In the genomic region with DNA sequence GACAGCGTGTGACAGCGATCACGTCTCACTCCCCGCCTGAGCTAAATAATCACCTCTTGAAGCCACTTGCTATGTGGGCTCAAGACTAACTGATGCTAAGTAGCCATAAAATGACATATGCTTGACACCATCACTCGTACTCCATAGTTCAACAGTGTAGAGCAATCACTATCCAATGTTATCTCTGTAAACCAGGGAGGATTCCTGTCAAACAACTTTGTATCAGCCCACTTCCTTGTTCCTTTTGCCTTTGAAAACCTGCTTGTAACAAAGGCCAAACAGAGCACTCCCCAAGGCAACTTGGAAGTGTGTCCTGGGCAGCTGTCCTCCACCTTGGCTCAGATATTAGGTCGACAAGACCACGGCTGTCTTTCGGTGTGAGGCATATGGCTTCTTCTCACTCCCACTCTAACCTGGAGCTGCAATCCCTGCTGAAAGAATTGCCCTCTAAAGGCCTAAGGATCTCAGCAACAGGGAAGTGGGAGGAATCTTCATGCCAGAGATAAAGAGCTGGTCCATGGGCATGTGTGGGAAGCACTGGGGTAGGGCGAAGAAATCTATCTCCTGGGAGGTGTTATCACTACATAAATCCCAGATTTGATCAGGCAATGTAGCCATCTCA, we compare ENCODE assay signal across 13 cellular contexts.
DNase-seq lines count a peak whose midpoint lies in the region; ATAC-seq and TF ChIP-seq lines count a peak whose summit lies in the region.
"Had no signal": no experiment of that assay in that cellular context is flagged by ENCODE, and none has a peak within 500 bp of the region (broad histone marks: within the 10 kb centered on the region; RNA-seq: fewer than 3 reads in every experiment).

No MANE protein-coding gene starts in this region.

- H3K27me3 ChIP-seq in neuronal stem cell (ENCODE audit: control insufficient read depth in 3 of 3, insufficient read depth in 3 of 3, low read depth in 1 of 3, low read length in 3 of 3), result no peaks in the 10 kb centered on the region

- no peak overlapping the region for H4K91ac ChIP-seq in neuronal stem cell (ENCODE audit: low read depth, low read length, poor library complexity)

- H3K79me1 ChIP-seq in neuronal stem cell (ENCODE audit: low read depth, low read length), result no peaks in the 10 kb centered on the region

- WGBS in neuronal stem cell (ENCODE audit: extremely low coverage in 2 of 2, insufficient read length in 2 of 2, insufficient replicate concordance in 1 of 2), 2 donors, result no CpG with 5 or more reads among the region's 9 CpGs

- H3K9ac ChIP-seq in neuronal stem cell (ENCODE audit: low read depth, low read length, poor library complexity), result no peak overlapping the region

- peak overlapping the region; percentile 18 for H3K23ac ChIP-seq in neuronal stem cell (ENCODE audit: low read depth, low read length, poor library complexity)

- POLR2A ChIA-PET in HEK293 (lab: Yijun Ruan, JAX), result interaction anchor here (0.7 kb wide), 1 partner anchor 29 kb away, joined by 6 read pairs; no protein-coding TSS in a partner anchor

- no peak overlapping the region for H2AK5ac ChIP-seq in neuronal stem cell (ENCODE audit: low read depth, low read length)

- CTCF ChIA-PET in HEK293 (lab: Yijun Ruan, JAX), result interaction anchor here (0.5 to 1.3 kb wide), 3 partner anchors 10 to 584 kb away, joined by 3 to 5 read pairs (median 4); no protein-coding TSS in a partner anchor

- H2AFZ ChIP-seq in neuronal stem cell (ENCODE audit: low read length), result no peak overlapping the region

- ATAC-seq in HG03280 (IDR thresholded peaks at IDR 0.05; ENCODE audit: unreplicated experiment) (no peak), GM21515 (IDR thresholded peaks at IDR 0.05; ENCODE audit: unreplicated experiment) (no peak), GM21447 (IDR thresholded peaks at IDR 0.05; ENCODE audit: unreplicated experiment) (no peak)

- H3K14ac ChIP-seq in neuronal stem cell (ENCODE audit: low read length), result no peak overlapping the region

- no peak for TF ChIP-seq POLR2A in erythroblast (IDR thresholded peaks at IDR 0.05; ENCODE audit: low read length)

- H3K27ac ChIP-seq in C4-2B (peak overlapping the region; percentile 90), HEK293 (ENCODE audit: extremely low read depth, low read depth, low read length) (no peak overlapping the region), neuronal stem cell (replicated peaks; ENCODE audit: low read length) (no peak overlapping the region)

- peak; percentile 36 for DNase-seq in cerebellar cortex (ENCODE audit: low spot score)
- no peak for DNase-seq in neuronal stem cell (ENCODE audit: low spot score)
- no peak for DNase-seq in erythroblast (lab: John Stamatoyannopoulos, UW)
- DNase-seq: mesenchymal stem cell; NCI-H1436 treated with DMSO at 0.1 percent for 48 hours; stimulated activated CD8-positive, alpha-beta memory T cell treated with anti-CD3 and anti-CD28 coated beads, Interleukin-4, amount 100 ng/mL, for 48 hours; T-helper 9 cell had no signal

- H2BK12ac ChIP-seq in neuronal stem cell (ENCODE audit: low read length), result no peak overlapping the region

- no peak overlapping the region for H3K4me2 ChIP-seq in neuronal stem cell (ENCODE audit: insufficient read depth, low read length, poor library complexity, severe bottlenecking)

- no peaks in the 10 kb centered on the region for H3K36me3 ChIP-seq in HEK293 (ENCODE audit: control insufficient read depth in 2 of 2, insufficient read depth in 1 of 2, low read length in 2 of 2)
- H3K36me3 ChIP-seq in neuronal stem cell (replicated peaks in 1 of 2; ENCODE audit: control insufficient read depth in 2 of 2, insufficient read depth in 2 of 2, low read length in 2 of 2), result no peaks in the 10 kb centered on the region

- H3K9me3 ChIP-seq in HEK293 (ENCODE audit: control insufficient read depth, insufficient read depth, low read depth, low read length), result no peaks in the 10 kb centered on the region
- no peaks in the 10 kb centered on the region for H3K9me3 ChIP-seq in neuronal stem cell (replicated peaks in 1 of 2; ENCODE audit: control insufficient read depth in 2 of 2, insufficient read depth in 1 of 2, low read depth in 1 of 2, low read length in 2 of 2)

- H2BK5ac ChIP-seq in neuronal stem cell (ENCODE audit: low read length), result no peak overlapping the region

- no peak for TF ChIP-seq CTCF in C4-2B (conservative IDR thresholded peaks at IDR 0.05)
- no peak for TF ChIP-seq CTCF in HEK293 (tag by site-specific recombination; IDR thresholded peaks at IDR 0.05)

- H2BK15ac ChIP-seq in neuronal stem cell (ENCODE audit: low read length), result no peak overlapping the region

- H3K18ac ChIP-seq in neuronal stem cell (ENCODE audit: low read length), result no peak overlapping the region

- no peak overlapping the region for H3K4ac ChIP-seq in neuronal stem cell (ENCODE audit: low read length)

- no peak overlapping the region for H2BK120ac ChIP-seq in neuronal stem cell (ENCODE audit: low read depth, low read length)

- no peak overlapping the region for H3K4me3 ChIP-seq in HEK293 (ENCODE audit: low read depth, low read length)
- H3K4me3 ChIP-seq in neuronal stem cell (ENCODE audit: low read length in 2 of 2), result no peak overlapping the region
- H3K4me3 ChIP-seq: coronary artery had no signal

- H3K4me1 ChIP-seq in HEK293 (ENCODE audit: control insufficient read depth, insufficient read depth, low read length) (no peaks in the 10 kb centered on the region), neuronal stem cell (ENCODE audit: control insufficient read depth in 2 of 2, insufficient read depth in 1 of 2, low read depth in 1 of 2, low read length in 2 of 2) (peaks cover 8% of the 10 kb centered on the region in 2 donors)

- no peak overlapping the region for H4K8ac ChIP-seq in neuronal stem cell (ENCODE audit: low read depth, low read length)

TF ChIP-seq in HEK293, 187 proteins besides CTCF, POLR2A, EP300 and RAD21:
- TF ChIP-seq EGR2 (tag by site-specific recombination; IDR thresholded peaks at IDR 0.05; ENCODE audit: low read depth) (peak; percentile 89), ZFHX2 (tag by site-specific recombination; conservative IDR thresholded peaks at IDR 0.05) (peak; percentile 77)
- TF ChIP-seq, protein P1, sequence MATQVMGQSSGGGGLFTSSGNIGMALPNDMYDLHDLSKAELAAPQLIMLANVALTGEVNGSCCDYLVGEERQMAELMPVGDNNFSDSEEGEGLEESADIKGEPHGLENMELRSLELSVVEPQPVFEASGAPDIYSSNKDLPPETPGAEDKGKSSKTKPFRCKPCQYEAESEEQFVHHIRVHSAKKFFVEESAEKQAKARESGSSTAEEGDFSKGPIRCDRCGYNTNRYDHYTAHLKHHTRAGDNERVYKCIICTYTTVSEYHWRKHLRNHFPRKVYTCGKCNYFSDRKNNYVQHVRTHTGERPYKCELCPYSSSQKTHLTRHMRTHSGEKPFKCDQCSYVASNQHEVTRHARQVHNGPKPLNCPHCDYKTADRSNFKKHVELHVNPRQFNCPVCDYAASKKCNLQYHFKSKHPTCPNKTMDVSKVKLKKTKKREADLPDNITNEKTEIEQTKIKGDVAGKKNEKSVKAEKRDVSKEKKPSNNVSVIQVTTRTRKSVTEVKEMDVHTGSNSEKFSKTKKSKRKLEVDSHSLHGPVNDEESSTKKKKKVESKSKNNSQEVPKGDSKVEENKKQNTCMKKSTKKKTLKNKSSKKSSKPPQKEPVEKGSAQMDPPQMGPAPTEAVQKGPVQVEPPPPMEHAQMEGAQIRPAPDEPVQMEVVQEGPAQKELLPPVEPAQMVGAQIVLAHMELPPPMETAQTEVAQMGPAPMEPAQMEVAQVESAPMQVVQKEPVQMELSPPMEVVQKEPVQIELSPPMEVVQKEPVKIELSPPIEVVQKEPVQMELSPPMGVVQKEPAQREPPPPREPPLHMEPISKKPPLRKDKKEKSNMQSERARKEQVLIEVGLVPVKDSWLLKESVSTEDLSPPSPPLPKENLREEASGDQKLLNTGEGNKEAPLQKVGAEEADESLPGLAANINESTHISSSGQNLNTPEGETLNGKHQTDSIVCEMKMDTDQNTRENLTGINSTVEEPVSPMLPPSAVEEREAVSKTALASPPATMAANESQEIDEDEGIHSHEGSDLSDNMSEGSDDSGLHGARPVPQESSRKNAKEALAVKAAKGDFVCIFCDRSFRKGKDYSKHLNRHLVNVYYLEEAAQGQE (tag by site-specific recombination; IDR thresholded peaks at IDR 0.05), result no peak
